Comparison of ENCODE assay signal across 18 cellular contexts in the genomic region with DNA sequence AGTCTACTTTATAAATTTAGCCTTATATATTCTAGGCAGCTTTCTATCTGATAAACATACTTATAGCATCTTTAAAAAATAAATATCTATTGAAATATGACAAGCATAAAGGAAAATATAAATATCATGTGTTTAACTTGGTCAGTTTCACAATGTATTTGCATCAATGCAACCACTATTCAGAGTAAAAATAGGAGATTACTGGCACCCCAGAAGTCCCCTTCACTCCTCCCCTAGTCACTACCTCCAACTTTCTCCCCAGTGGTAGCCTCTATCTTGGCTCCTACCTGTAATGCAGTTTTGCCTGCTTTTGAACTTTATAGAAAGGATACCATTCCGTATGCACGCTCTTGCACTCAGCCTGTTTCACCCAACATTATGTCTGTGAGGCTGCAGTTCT. TPM values are rescaled to one million over a fixed set of nuclear protein-coding genes. Genes with fewer than 3 reads are reported as not detected.
DNase-seq lines count a peak whose midpoint lies in the region; ATAC-seq and TF ChIP-seq lines count a peak whose summit lies in the region.
"Had no signal": no experiment of that assay in that cellular context is flagged by ENCODE, and none has a peak within 500 bp of the region (broad histone marks: within the 10 kb centered on the region; RNA-seq: fewer than 3 reads in every experiment).

No MANE protein-coding gene starts in this region.

- no peak overlapping the region for H3K56ac ChIP-seq in mesendoderm (ENCODE audit: low read length)

- H4K8ac ChIP-seq in mesendoderm (ENCODE audit: low read depth, low read length) = no peak overlapping the region

- H3K9ac ChIP-seq in mesendoderm (ENCODE audit: low read length) = no peak overlapping the region
- H3K9ac ChIP-seq: BLaER1 treated with 17β-estradiol and CSF1 and Interleukin-3, amounts not matched to agents 10 nM and 100 nM had no signal

- H3K4me1 ChIP-seq in mesendoderm (ENCODE audit: control insufficient read depth, low read depth, low read length) = no peaks in the 10 kb centered on the region
- H3K4me1 ChIP-seq in BE2C = no peaks in the 10 kb centered on the region

- H3K9me3 ChIP-seq in BE2C = no peaks in the 10 kb centered on the region
- H3K9me3 ChIP-seq: BLaER1 treated with 17β-estradiol and CSF1 and Interleukin-3, amounts not matched to agents 10 nM and 100 nM had no signal

- H3K79me1 ChIP-seq in mesendoderm (ENCODE audit: low read length) = no peaks in the 10 kb centered on the region

- no peak overlapping the region for H3K4me2 ChIP-seq in mesendoderm (ENCODE audit: low read length)
- H3K4me2 ChIP-seq: BLaER1 treated with 17β-estradiol and CSF1 and Interleukin-3, amounts not matched to agents 10 nM and 100 nM had no signal

- DNase-seq in GM12865 (ENCODE audit: low read depth) (peak; percentile 18), foreskin melanocyte (no peak), mesendoderm (no peak), BE2C (no peak)
- DNase-seq: 8988T; Calu3; CD8-positive, alpha-beta T cell; DND-41; EL; H9; KG1 had no signal

- H2BK5ac ChIP-seq in mesendoderm (ENCODE audit: low read length) = no peak overlapping the region

- H3K4me3 ChIP-seq in GM12865 (ENCODE audit: low read depth, low read length) (no peak overlapping the region), mesendoderm (ENCODE audit: low read length) (no peak overlapping the region), BE2C (ENCODE audit: low read depth, low read length) (no peak overlapping the region)
- H3K4me3 ChIP-seq: BLaER1 treated with 17β-estradiol and CSF1 and Interleukin-3, amounts not matched to agents 10 nM and 100 nM had no signal

- H3K79me2 ChIP-seq in mesendoderm (ENCODE audit: control insufficient read depth, insufficient read depth, low read length) = no peaks in the 10 kb centered on the region

- no peak overlapping the region for H2BK15ac ChIP-seq in mesendoderm (replicated peaks; ENCODE audit: low read depth)

- WGBS in mesendoderm (ENCODE audit: extremely low coverage, insufficient coverage, low lambda C conversion rate) = no CpG with 5 or more reads among the region's 2 CpGs

- no peak overlapping the region for H2AK5ac ChIP-seq in mesendoderm (ENCODE audit: low read length)

- H3K27me3 ChIP-seq in mesendoderm (ENCODE audit: insufficient read depth, low read length, poor library complexity) = no peaks in the 10 kb centered on the region
- no peaks in the 10 kb centered on the region for H3K27me3 ChIP-seq in BE2C

- no peak overlapping the region for H3K23ac ChIP-seq in mesendoderm (ENCODE audit: low read length)

- H3K27ac ChIP-seq in mesendoderm (ENCODE audit: low read depth, low read length) = no peak overlapping the region
- H3K27ac ChIP-seq: BLaER1 treated with 17β-estradiol and CSF1 and Interleukin-3, amounts not matched to agents 10 nM and 100 nM had no signal

- H3K18ac ChIP-seq in mesendoderm (ENCODE audit: low read length) = no peak overlapping the region

- H3K4ac ChIP-seq in mesendoderm (ENCODE audit: low read depth, low read length) = no peak overlapping the region

- TF ChIP-seq CTCF in GM12865 (IDR thresholded peaks at IDR 0.05; ENCODE audit: insufficient read depth, low read depth, low read length, missing control alignments) = no peak
- no peak for TF ChIP-seq CTCF in BE2C (IDR thresholded peaks at IDR 0.05; ENCODE audit: low read depth, low read length)

- ATAC-seq in GM19351 (IDR thresholded peaks at IDR 0.05; ENCODE audit: unreplicated experiment) (peak; percentile 52), HG03565 (IDR thresholded peaks at IDR 0.05; ENCODE audit: unreplicated experiment) (peak; percentile 41), GM18520 (IDR thresholded peaks at IDR 0.05; ENCODE audit: unreplicated experiment) (no peak)
- ATAC-seq: CD8-positive, alpha-beta T cell; HepG2 had no signal

- H3K36me3 ChIP-seq in mesendoderm (ENCODE audit: control insufficient read depth, insufficient read depth, low read length) = no peaks in the 10 kb centered on the region
- no peaks in the 10 kb centered on the region for H3K36me3 ChIP-seq in BE2C
- H3K36me3 ChIP-seq: BLaER1 treated with 17β-estradiol and CSF1 and Interleukin-3, amounts not matched to agents 10 nM and 100 nM had no signal

- no peak overlapping the region for H4K5ac ChIP-seq in mesendoderm (ENCODE audit: low read length)

- no peak overlapping the region for H2BK120ac ChIP-seq in mesendoderm (ENCODE audit: low read depth, low read length)

RNA-seq across cellular contexts. Expression of a gene that starts 3.2 kb away (rescaled TPM):
- 0.14 TPM for polyA plus RNA-seq in mesendoderm (2013, experiment 1 of 2)
- polyA plus RNA-seq in mesendoderm (2013, experiment 2 of 2) = 0.14 TPM
- polyA plus RNA-seq in BE2C (2012; ENCODE audit: insufficient read depth, insufficient read length, low read depth) = not detected
- polyA plus RNA-seq: AG04450 had no signal

RNA-seq across cellular contexts. Expression of a gene that starts 9.1 kb away (rescaled TPM):
- not detected for polyA plus RNA-seq in mesendoderm (2013, experiment 1 of 2)
- polyA plus RNA-seq in mesendoderm (2013, experiment 2 of 2) = not detected
- not detected for polyA plus RNA-seq in BE2C (2012; ENCODE audit: insufficient read depth, insufficient read length, low read depth)
- polyA plus RNA-seq: AG04450, H1, HepG2 had no signal

RNA-seq across cellular contexts. Expression of a gene that starts 51.7 kb away (rescaled TPM):
- 6.6 TPM for polyA plus RNA-seq in mesendoderm (2013, experiment 1 of 2)
- polyA plus RNA-seq in mesendoderm (2013, experiment 2 of 2) = 7.1 TPM
- 13.3 TPM for polyA plus RNA-seq in BE2C (2012; ENCODE audit: insufficient read depth, insufficient read length, low read depth)
